ENCODE assay signal across 4 cellular contexts in genomic region chr11:129868626-129869025, GRCh38. TPM values are rescaled to one million over a fixed set of nuclear protein-coding genes. Genes with fewer than 3 reads are reported as not detected.
"Had no signal": no experiment of that assay in that cellular context is flagged by ENCODE, and none has a peak within 500 bp of the region (broad histone marks: within the 10 kb centered on the region; RNA-seq: fewer than 3 reads in every experiment).

No MANE protein-coding gene starts in this region.

RNA-seq across cellular contexts. Expression of gene TMEM45B, which starts 53.0 kb away (rescaled TPM):
- total RNA-seq: NCI-H460, OCI-LY7, Right ventricle myocardium inferior, RPMI7951 had no signal
